Comparison of ENCODE assay signal across 10 cellular contexts in the genomic region with DNA sequence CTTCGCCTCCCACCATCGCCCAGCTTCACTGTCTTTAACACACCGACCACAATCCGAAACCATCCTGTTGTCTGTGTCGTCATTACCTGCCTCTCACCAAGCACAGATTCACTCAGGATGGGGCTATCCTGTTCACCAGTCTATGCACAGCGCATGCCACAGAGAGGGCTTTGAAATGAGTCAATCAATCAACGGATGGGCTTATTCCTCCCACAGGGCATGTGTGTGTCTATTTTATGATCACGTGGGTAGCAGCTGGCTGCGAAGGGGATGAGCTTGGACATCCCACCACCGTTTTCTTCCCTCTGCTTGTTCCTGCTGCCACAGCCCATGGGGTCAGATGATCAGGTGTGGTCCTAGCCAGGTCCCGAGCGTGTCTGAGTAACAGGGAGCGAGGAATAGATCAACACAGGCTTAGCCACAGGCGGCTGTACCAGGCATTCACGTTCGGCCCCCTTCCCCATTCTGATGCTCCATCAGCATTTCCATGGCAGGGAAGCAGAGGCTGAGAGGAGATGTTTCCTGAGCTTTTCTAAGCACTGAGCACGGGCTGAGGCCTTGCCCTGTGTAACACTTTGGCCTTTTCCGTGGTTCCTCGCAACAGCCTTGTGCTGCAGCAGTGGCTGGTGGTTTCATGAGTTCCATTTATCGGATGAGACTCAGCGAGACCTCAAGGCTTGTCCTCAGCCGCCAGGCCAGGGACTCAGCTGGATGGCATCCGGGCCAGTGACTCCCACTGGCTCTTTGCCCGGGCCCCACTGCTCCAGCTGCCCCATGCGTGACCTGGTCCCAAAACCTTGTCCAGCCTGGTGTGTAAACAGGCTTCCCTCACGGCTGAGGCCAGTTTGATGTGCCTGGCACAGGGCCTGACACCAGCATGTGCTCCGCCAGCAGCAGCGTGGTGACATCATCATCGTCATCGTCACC. TPM values are rescaled to one million over a fixed set of nuclear protein-coding genes. Genes with fewer than 3 reads are reported as not detected.
DNase-seq lines count a peak whose midpoint lies in the region; ATAC-seq, FAIRE-seq and TF ChIP-seq lines count a peak whose summit lies in the region.
"Had no signal": no experiment of that assay in that cellular context is flagged by ENCODE, and none has a peak within 500 bp of the region (broad histone marks: within the 10 kb centered on the region; RNA-seq: fewer than 3 reads in every experiment).

No MANE protein-coding gene starts in this region.

- H3K36me3 Mint-ChIP-seq in immature natural killer cell, result no peaks in the 10 kb centered on the region
- H3K36me3 Mint-ChIP-seq: naive thymus-derived CD4-positive, alpha-beta T cell had no signal

- H3K36me3 ChIP-seq in BLaER1, result no peaks in the 10 kb centered on the region
- H3K36me3 ChIP-seq in K562 (ENCODE audit: control insufficient read depth, insufficient read depth, low read length), result no peaks in the 10 kb centered on the region
- no peaks in the 10 kb centered on the region for H3K36me3 ChIP-seq in prostate gland
- no peaks in the 10 kb centered on the region for H3K36me3 ChIP-seq in esophagus squamous epithelium

- peaks cover 20% of the 10 kb centered on the region for H3K4me1 ChIP-seq in BLaER1
- H3K4me1 ChIP-seq in K562 (replicated peaks in 1 of 2; ENCODE audit: control insufficient read depth in 2 of 2, insufficient read depth in 2 of 2, low read length in 2 of 2), result peaks cover 0 to 13% of the 10 kb centered on the region in 2 experiments; a peak in 2 of 5 replicates
- no peaks in the 10 kb centered on the region for H3K4me1 ChIP-seq in prostate gland (replicated peaks)
- no peaks in the 10 kb centered on the region for H3K4me1 ChIP-seq in esophagus squamous epithelium

- H3K4me2 ChIP-seq in BLaER1, result peak overlapping the region; percentile 75; the same call in 1 of the 2 replicates
- no peak overlapping the region for H3K4me2 ChIP-seq in K562 (ENCODE audit: insufficient read depth, low read length)

- CTCF ChIA-PET in K562 (lab: Yijun Ruan, JAX; ENCODE audit: low intra/inter-chr PET ratio), result no interaction called here

- no peak for FAIRE-seq in K562 (lab: Jason Lieb, UNC)

- POLR2A ChIA-PET in K562 (lab: Yijun Ruan, JAX), result interaction anchor here (0.6 to 1.0 kb wide), 2 partner anchors 32 to 172 kb away, joined by 3 to 4 read pairs; no protein-coding TSS in a partner anchor

- TF ChIP-seq EP300 in K562 (IDR thresholded peaks at IDR 0.05; ENCODE audit: low read length), result no peak

- H3K79me2 ChIP-seq in K562 (ENCODE audit: control insufficient read depth, insufficient read depth, low read length), result no peaks in the 10 kb centered on the region

- H3K27me3 ChIP-seq in BLaER1 (peaks cover 28% of the 10 kb centered on the region), K562 (ENCODE audit: control insufficient read depth in 2 of 2, insufficient read depth in 2 of 2, low read length in 2 of 2) (peaks cover 29 to 70% of the 10 kb centered on the region in 2 experiments), prostate gland (replicated peaks; ENCODE audit: insufficient read depth) (peaks cover 3% of the 10 kb centered on the region), esophagus squamous epithelium (peaks cover 0 to 74% (median 0%) of the 10 kb centered on the region in 4 donors)

- H3K9ac ChIP-seq in BLaER1 (no peak overlapping the region), K562 (ENCODE audit: insufficient read depth in 1 of 2, low read depth in 2 of 2, low read length in 2 of 2) (no peak overlapping the region; a peak in 1 of 4 replicates)

- no peak for TF ChIP-seq CTCF in K562 (IDR thresholded peaks at IDR 0.05 in 2 of 3, conservative IDR thresholded peaks at IDR 0.05 in 1 of 3; ENCODE audit: insufficient read depth in 2 of 3, low read depth in 1 of 3, low read length in 3 of 3)
- no peak for TF ChIP-seq CTCF in prostate gland (IDR thresholded peaks at IDR 0.05)
- TF ChIP-seq CTCF in esophagus squamous epithelium (IDR thresholded peaks at IDR 0.05), result no peak

- H3K4me3 Mint-ChIP-seq in immature natural killer cell, result no peak overlapping the region
- H3K4me3 Mint-ChIP-seq: naive thymus-derived CD4-positive, alpha-beta T cell had no signal

- intact Hi-C loops in K562 (cut with micrococcal nuclease) (no loop called here), prostate gland (cut with DNase I) (no loop called here), esophagus squamous epithelium (cut with DNase I) (no loop called here)

- H3K9me3 Mint-ChIP-seq in immature natural killer cell, result no peaks in the 10 kb centered on the region

- H3K4me3 ChIP-seq in BLaER1 (no peak overlapping the region), K562 (no peak overlapping the region), prostate gland (no peak overlapping the region), esophagus squamous epithelium (no peak overlapping the region)

- 2% methylated on average over 29 of the region's 30 CpGs for WGBS in K562 (ENCODE audit: insufficient coverage, low coverage, missing lambda C conversion rate)
- WGBS in prostate gland, result 82% methylated on average over 29 of the region's 30 CpGs
- 72 to 73% methylated on average over 16 to 20 of the region's 30 CpGs for WGBS in esophagus squamous epithelium, 2 donors

- H3K9me3 ChIP-seq in BLaER1 (no peaks in the 10 kb centered on the region), K562 (replicated peaks; ENCODE audit: control insufficient read depth, insufficient read depth, low read depth, low read length) (no peaks in the 10 kb centered on the region), prostate gland (no peaks in the 10 kb centered on the region), esophagus squamous epithelium (no peaks in the 10 kb centered on the region)

- no peak for TF ChIP-seq RAD21 in K562 (CRISPR knock-in tag; conservative IDR thresholded peaks at IDR 0.05 in 1 of 2, IDR thresholded peaks at IDR 0.05 in 1 of 2)

- in situ Hi-C loops in K562 (cut with MboI), result no loop called here

- ATAC-seq in K562 (peak; percentile 21; the same call in 1 of the 3 replicates), HG02852 (IDR thresholded peaks at IDR 0.05; ENCODE audit: unreplicated experiment) (no peak)
- ATAC-seq: naive thymus-derived CD4-positive, alpha-beta T cell had no signal

- BruUV-seq in K562 (replicated peaks; lab: Mats Ljungman, UMichigan), result no TSS peak

- H3K9me1 ChIP-seq in K562 (ENCODE audit: control insufficient read depth, insufficient read depth, low read length), result peaks cover 3% of the 10 kb centered on the region

- DNase-seq in HS-27A (ENCODE audit: low read depth) (peak; percentile 46), K562 (ENCODE audit: extremely low read depth in 1 of 4, low spot score in 3 of 4) (no peak), lung microvascular endothelial cell (ENCODE audit: low read depth in 2 of 2) (peak; percentile 23), prostate gland (ENCODE audit: low spot score) (no peak), esophagus squamous epithelium (lab: John Stamatoyannopoulos, UW) (no peak), immature natural killer cell (no peak)

- no peak overlapping the region for H2AFZ ChIP-seq in K562 (ENCODE audit: low read depth, low read length)

- no peak overlapping the region for H3K27ac Mint-ChIP-seq in immature natural killer cell
- H3K27ac Mint-ChIP-seq: naive thymus-derived CD4-positive, alpha-beta T cell had no signal

- no peak overlapping the region for H3K27ac ChIP-seq in BLaER1
- no peak overlapping the region for H3K27ac ChIP-seq in K562 (ENCODE audit: extremely low read depth, low read depth, low read length)
- no peak overlapping the region for H3K27ac ChIP-seq in prostate gland
- H3K27ac ChIP-seq in esophagus squamous epithelium, result no peak overlapping the region
- H3K27ac ChIP-seq: C4-2B had no signal

- H3K4me1 Mint-ChIP-seq in immature natural killer cell, result no peaks in the 10 kb centered on the region
- H3K4me1 Mint-ChIP-seq: naive thymus-derived CD4-positive, alpha-beta T cell had no signal

- H4K20me1 ChIP-seq in BLaER1 (peaks cover 22% of the 10 kb centered on the region; the same call in 1 of the 2 replicates), K562 (replicated peaks; ENCODE audit: control insufficient read depth, insufficient read depth, low read length) (peaks cover 23% of the 10 kb centered on the region)

- H3K27me3 Mint-ChIP-seq in immature natural killer cell (ENCODE audit: low read depth in 3 of 3), result peaks cover 5 to 10% (median 5%) of the 10 kb centered on the region in 3 donors

- TF ChIP-seq POLR2A in K562 (conservative IDR thresholded peaks at IDR 0.05) (no peak), prostate gland (IDR thresholded peaks at IDR 0.05) (no peak), esophagus squamous epithelium (IDR thresholded peaks at IDR 0.05) (no peak)

TF ChIP-seq in K562, 482 proteins besides CTCF, POLR2A, EP300 and RAD21 (continues in another document):
- TF ChIP-seq ZNF175 (CRISPR knock-in tag; IDR thresholded peaks at IDR 0.05; ENCODE audit: low read depth) (no peak), CC2D1A (IDR thresholded peaks at IDR 0.05) (no peak), USF2 (CRISPR knock-in tag; IDR thresholded peaks at IDR 0.05) (peak; percentile 20; the same call in 1 of the 2 replicates)

RNA-seq across cellular contexts. Expression of gene FGF3, which starts 48.1 kb away (rescaled TPM):
- total RNA-seq in K562 (2011; cell fraction: chromatin; rRNA removed; ENCODE audit: low replicate concordance), result not detected in 2 replicates
- not detected in 2 replicates for total RNA-seq in K562 (2011; cell fraction: nucleolus; rRNA removed)
- not detected in 2 replicates for total RNA-seq in K562 (2011; cell fraction: nucleoplasm; rRNA removed)
- total RNA-seq in K562 (2014; rRNA removed) (not detected in 2 replicates), K562 (2014; rRNA removed; fragmentation: Illumina TruSeq; extraction: Trizol) (not detected in 2 replicates), K562 (2015; rRNA removed; fragmentation: Illumina TruSeq; extraction: Trizol) (not detected in 2 replicates), K562 (2021) (not detected in 2 replicates), lung microvascular endothelial cell (not detected in 2 replicates), prostate gland (not detected), esophagus squamous epithelium (not detected)
- polyA plus RNA-seq in K562 (2011; rRNA removed) (not detected in 2 replicates), K562 (2014; fragmentation: Illumina TruSeq; extraction: Trizol) (not detected in 2 replicates), K562 (2014; fragmentation: Nextera tagmentation; extraction: Ambion mirVana) (not detected), K562 (2014; rRNA removed) (not detected in 2 replicates), immature natural killer cell (not detected)
- polyA plus RNA-seq in K562 (2011; cell fraction: cytosol; rRNA removed), result not detected in 2 replicates
- not detected in 2 replicates for polyA plus RNA-seq in K562 (2011; cell fraction: nucleus; rRNA removed)
- not detected in 2 replicates for polyA plus RNA-seq in K562 (2012)
- not detected in 2 replicates for polyA minus RNA-seq in K562 (2011; rRNA and poly(A)+ RNA removed)
- polyA minus RNA-seq in K562 (2011; cell fraction: cytosol; rRNA and poly(A)+ RNA removed), result not detected in 2 replicates
- not detected in 2 replicates for polyA minus RNA-seq in K562 (2011; cell fraction: nucleus; rRNA and poly(A)+ RNA removed)
- total RNA-seq: naive thymus-derived CD4-positive, alpha-beta T cell had no signal
- polyA plus RNA-seq: naive thymus-derived CD4-positive, alpha-beta T cell had no signal

Comparison
In these comparisons a context has a peak if more than half of its experiments do, and no peak if none do; other contexts are left out.
1. DNase-seq: peak in HS-27A (single experiment) and lung microvascular endothelial cell (2 of 2); none in K562 (0 of 4), prostate gland (single experiment), esophagus squamous epithelium (single experiment) and immature natural killer cell (0 of 3).